ENCODE assay signal across 8 cellular contexts in the genomic region with DNA sequence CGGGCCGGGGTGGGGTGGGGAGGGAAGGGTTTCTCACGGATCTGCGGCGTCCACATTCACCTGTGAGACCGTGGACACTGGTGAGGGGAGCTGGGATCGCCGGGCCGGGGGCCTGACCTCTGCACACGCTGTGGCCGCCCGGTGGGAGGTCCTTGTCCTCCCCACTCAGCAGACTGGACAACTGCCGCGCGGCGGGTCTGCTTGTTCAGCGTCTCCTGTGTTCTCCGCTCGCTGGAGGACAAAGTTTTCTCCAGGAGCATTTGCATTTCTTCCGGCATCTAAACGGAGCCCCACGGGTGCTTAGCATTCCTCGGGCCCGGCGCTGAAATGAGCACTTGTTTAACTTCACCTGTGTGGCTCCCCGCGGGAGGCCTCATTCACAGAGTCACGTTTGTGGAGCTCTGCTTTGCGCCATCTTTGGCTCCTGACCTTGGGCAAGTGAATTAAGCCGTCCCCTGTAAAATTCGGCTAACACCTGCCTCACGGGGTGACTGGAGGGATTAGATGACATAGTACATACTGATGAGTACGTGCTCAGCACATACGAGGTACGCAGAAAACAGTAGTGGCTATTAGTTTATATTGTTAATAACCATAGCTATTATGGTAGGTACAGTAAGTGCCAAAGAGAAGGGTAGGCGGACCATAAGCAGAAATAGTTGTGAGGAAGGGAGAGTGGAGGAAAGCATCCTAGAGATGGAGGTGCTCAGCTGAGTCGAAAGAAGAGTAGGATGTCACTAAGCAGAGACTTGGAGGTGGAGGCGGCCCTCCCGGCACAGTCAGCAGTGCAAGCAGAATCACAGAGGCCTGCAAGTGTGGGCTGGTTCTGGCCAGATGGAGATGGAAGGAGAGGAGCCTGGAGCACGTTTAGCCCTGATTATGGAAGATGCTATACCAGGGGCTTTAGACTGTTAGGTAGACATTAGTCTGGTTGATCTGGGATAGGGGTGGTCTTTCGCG. TPM values are rescaled to one million over a fixed set of nuclear protein-coding genes. Genes with fewer than 3 reads are reported as not detected.
A peak's percentile ranks its signal among the peaks of the same experiment; 100 is the strongest.
DNase-seq lines count a peak whose midpoint lies in the region; ATAC-seq and TF ChIP-seq lines count a peak whose summit lies in the region.

No MANE protein-coding gene starts in this region.

- peaks cover 17% of the 10 kb centered on the region for H3K4me1 ChIP-seq in body of pancreas

- WGBS in body of pancreas, 2 donors, result 5 to 6% methylated on average over 17 to 40 of the region's 42 CpGs

- H3K36me3 ChIP-seq in MG63, result peaks cover 55% of the 10 kb centered on the region
- H3K36me3 ChIP-seq in body of pancreas (replicated peaks in 1 of 2; ENCODE audit: insufficient read depth in 1 of 2, low read depth in 2 of 2), result peaks cover 0 to 15% of the 10 kb centered on the region in 2 donors

- peak; percentile 25 for DNase-seq in NCI-H82 (lab: John Stamatoyannopoulos, UW)
- no peak for DNase-seq in NCI-H82 treated with DMSO at 0.1 percent for 48 hours (lab: John Stamatoyannopoulos, UW; ENCODE audit: unreplicated experiment)
- peak; percentile 23 for DNase-seq in MG63
- peak; percentile 30 to 58 (median 48) for DNase-seq in body of pancreas
- DNase-seq in kidney glomerular epithelial cell (lab: John Stamatoyannopoulos, UW), result peak; percentile 2
- DNase-seq in stimulated activated CD8-positive, alpha-beta memory T cell treated with anti-CD3 and anti-CD28 coated beads, Interleukin-4, amount 100 ng/mL, for 48 hours, result peak; percentile 38
- no peak for DNase-seq in T1000 (lab: John Stamatoyannopoulos, UW)

- H3K4me3 ChIP-seq in MG63, result peak overlapping the region; percentile 92
- peak overlapping the region; percentile 76 to 87 for H3K4me3 ChIP-seq in body of pancreas

- H3K9me3 ChIP-seq in MG63 (no peaks in the 10 kb centered on the region), body of pancreas (no peaks in the 10 kb centered on the region)

- peak overlapping the region; percentile 65 to 94 (median 86) for H3K27ac ChIP-seq in body of pancreas

- intact Hi-C loops in body of pancreas (cut with DNase I), result no loop called here

- TF ChIP-seq POLR2A in body of pancreas (IDR thresholded peaks at IDR 0.05), result no peak

- TF ChIP-seq CTCF in body of pancreas (IDR thresholded peaks at IDR 0.05), result no peak

- ATAC-seq in body of pancreas, result peak; percentile 38
- no peak for ATAC-seq in HG03175 (IDR thresholded peaks at IDR 0.05; ENCODE audit: unreplicated experiment)

- no peaks in the 10 kb centered on the region for H3K27me3 ChIP-seq in MG63
- no peaks in the 10 kb centered on the region for H3K27me3 ChIP-seq in body of pancreas

RNA-seq across cellular contexts. Expression of a gene that starts 0.9 kb away (rescaled TPM):
- 53.9 and 62.1 TPM in 2 replicates for total RNA-seq in MG63 (2014; rRNA removed; shearing (Covaris generic); ENCODE audit: low replicate concordance)
- 10 to 100 TPM; 34.2 to 43.5 TPM for total RNA-seq in body of pancreas

RNA-seq across cellular contexts. Expression of a gene that starts 39.7 kb away (rescaled TPM):
- 25.3 and 25.4 TPM in 2 replicates for total RNA-seq in MG63 (2014; rRNA removed; shearing (Covaris generic); ENCODE audit: low replicate concordance)
- under 1 TPM in 1 of 2 donors, not detected in 1; 0.26 TPM for total RNA-seq in body of pancreas

Comparison
In these comparisons a context has a peak if more than half of its experiments do, and no peak if none do; other contexts are left out.
1. DNase-seq: peak in NCI-H82 (single experiment), MG63 (single experiment), body of pancreas (4 of 4), kidney glomerular epithelial cell (single experiment) and stimulated activated CD8-positive, alpha-beta memory T cell treated with anti-CD3 and anti-CD28 coated beads, Interleukin-4, amount 100 ng/mL, for 48 hours (single experiment); none in NCI-H82 treated with DMSO at 0.1 percent for 48 hours (single experiment) and T1000 (single experiment).
2. RNA of a gene that starts 39.7 kb away (total RNA-seq): 25.3 to 25.4 TPM in MG63; 0.26 TPM in body of pancreas; every median in the first group is over 10 times any median in the second.